9 cellular contexts compared by ENCODE assay signal in genomic region chr7:101124376-101125056, GRCh38. TPM values are rescaled to one million over a fixed set of nuclear protein-coding genes. Genes with fewer than 3 reads are reported as not detected.
DNase-seq lines count a peak whose midpoint lies in the region; ATAC-seq, FAIRE-seq and TF ChIP-seq lines count a peak whose summit lies in the region.
"Had no signal": no experiment of that assay in that cellular context is flagged by ENCODE, and none has a peak within 500 bp of the region (broad histone marks: within the 10 kb centered on the region; RNA-seq: fewer than 3 reads in every experiment).

No MANE protein-coding gene starts in this region.

- H3K9me3 ChIP-seq in esophagus squamous epithelium, result no peaks in the 10 kb centered on the region

- peak; percentile 88 for FAIRE-seq in RCC 7860 (lab: Jason Lieb, UNC)

- H3K4me3 Mint-ChIP-seq in stimulated activated naive B cell treated with anti-CD40 and anti-IgM and Interleukin-4, amounts not matched to agents 10 μg/mL and 1 μg/mL and 100 μg/mL, for 72 hours, result no peak overlapping the region

- peak overlapping the region; percentile 18 to 85 (median 70) for H3K27ac ChIP-seq in esophagus squamous epithelium
- H3K27ac ChIP-seq: 22Rv1 had no signal

- whole genome bisulfite sequencing in esophagus squamous epithelium, 2 donors, result 20 to 24% methylated on average over 6 of the region's 7 CpGs

- no peaks in the 10 kb centered on the region for H3K27me3 ChIP-seq in esophagus squamous epithelium

- H3K36me3 Mint-ChIP-seq in stimulated activated naive B cell treated with anti-CD40 and anti-IgM and Interleukin-4, amounts not matched to agents 10 μg/mL and 1 μg/mL and 100 μg/mL, for 72 hours, result no peaks in the 10 kb centered on the region

- H3K36me3 ChIP-seq in esophagus squamous epithelium, result no peaks in the 10 kb centered on the region

- TF ChIP-seq CTCF in esophagus squamous epithelium (IDR thresholded peaks at IDR 0.05), result no peak

- H3K27ac Mint-ChIP-seq in stimulated activated naive B cell treated with anti-CD40 and anti-IgM and Interleukin-4, amounts not matched to agents 10 μg/mL and 1 μg/mL and 100 μg/mL, for 72 hours, result no peak overlapping the region

- peaks cover 47 to 57% of the 10 kb centered on the region in 2 donors for H3K27me3 Mint-ChIP-seq in stimulated activated naive B cell treated with anti-CD40 and anti-IgM and Interleukin-4, amounts not matched to agents 10 μg/mL and 1 μg/mL and 100 μg/mL, for 72 hours

- DNase-seq in NCI-H345 (lab: John Stamatoyannopoulos, UW) (peak; percentile 18), NCI-H345 treated with DMSO at 0.1 percent for 48 hours (lab: John Stamatoyannopoulos, UW; ENCODE audit: unreplicated experiment) (no peak), RCC 7860 (ENCODE audit: low spot score) (peak; percentile 92), esophagus squamous epithelium (lab: John Stamatoyannopoulos, UW) (no peak), smooth muscle cell of the brain vasculature (ENCODE audit: low read depth, low spot score) (peak; percentile 92), G401 (ENCODE audit: low spot score) (no peak)
- no peak for DNase-seq in stimulated activated naive B cell treated with anti-CD40 and anti-IgM and Interleukin-4, amounts not matched to agents 10 μg/mL and 1 μg/mL and 100 μg/mL, for 72 hours

- ATAC-seq in stimulated activated naive B cell treated with anti-CD40 and anti-IgM and Interleukin-4, amounts not matched to agents 10 μg/mL and 1 μg/mL and 100 μg/mL, for 72 hours (replicated peaks), result no peak
- no peak for ATAC-seq in HG03442 (IDR thresholded peaks at IDR 0.05; ENCODE audit: unreplicated experiment)

- peaks cover 0 to 1% of the 10 kb centered on the region in 2 donors for H3K9me3 Mint-ChIP-seq in stimulated activated naive B cell treated with anti-CD40 and anti-IgM and Interleukin-4, amounts not matched to agents 10 μg/mL and 1 μg/mL and 100 μg/mL, for 72 hours

- in situ Hi-C loops in G401 (cut with HindIII; ENCODE audit: low sequenced_read_pairs), result no loop called here

- TF ChIP-seq POLR2A in esophagus squamous epithelium (IDR thresholded peaks at IDR 0.05), result no peak

- intact Hi-C loops in esophagus squamous epithelium (cut with DNase I), result no loop called here

- no peak overlapping the region for H3K4me3 ChIP-seq in esophagus squamous epithelium

- H3K4me1 Mint-ChIP-seq in stimulated activated naive B cell treated with anti-CD40 and anti-IgM and Interleukin-4, amounts not matched to agents 10 μg/mL and 1 μg/mL and 100 μg/mL, for 72 hours, result peaks cover 30 to 53% of the 10 kb centered on the region in 2 donors

- peaks cover 22 to 78% (median 55%) of the 10 kb centered on the region in 3 donors for H3K4me1 ChIP-seq in esophagus squamous epithelium

RNA-seq across cellular contexts. Expression of gene SERPINE1, which starts 2.4 kb away (rescaled TPM):
- 1 to 10 TPM; 1.1 to 4.8 (median 3.1) TPM for total RNA-seq in esophagus squamous epithelium
- total RNA-seq in G401 (2014; rRNA removed; shearing (Covaris generic)), result 103 and 113 TPM in 2 replicates

RNA-seq across cellular contexts. Expression of gene AP1S1, which starts 29.8 kb away (rescaled TPM):
- 100 to 1,000 TPM in 1 of 4 donors, 10 to 100 TPM in 3; 42.7 to 144 (median 64.3) TPM for total RNA-seq in esophagus squamous epithelium
- total RNA-seq in G401 (2014; rRNA removed; shearing (Covaris generic)), result 211 and 215 TPM in 2 replicates

RNA-seq across cellular contexts. Expression of gene TRIM56, which starts 39.2 kb away (rescaled TPM):
- 10 to 100 TPM; 12.1 to 19.6 (median 13.6) TPM for total RNA-seq in esophagus squamous epithelium
- 5.6 and 9.9 TPM in 2 replicates for total RNA-seq in G401 (2014; rRNA removed; shearing (Covaris generic))

RNA-seq across cellular contexts. Expression of gene VGF, which starts 40.9 kb away (rescaled TPM):
- not detected for total RNA-seq in esophagus squamous epithelium
- 122 and 148 TPM in 2 replicates for total RNA-seq in G401 (2014; rRNA removed; shearing (Covaris generic))

RNA-seq across cellular contexts. Expression of gene NAT16, which starts 55.6 kb away (rescaled TPM):
- total RNA-seq in esophagus squamous epithelium, result not detected
- total RNA-seq in G401 (2014; rRNA removed; shearing (Covaris generic)), result 1.2 TPM in 1 of 2 replicates, not detected in the other

Comparison
In these comparisons a context has a peak if more than half of its experiments do, and no peak if none do; other contexts are left out.
1. DNase-seq: peak in NCI-H345 (single experiment), RCC 7860 (single experiment) and smooth muscle cell of the brain vasculature (single experiment); none in NCI-H345 treated with DMSO at 0.1 percent for 48 hours (single experiment), esophagus squamous epithelium (single experiment), stimulated activated naive B cell treated with anti-CD40 and anti-IgM and Interleukin-4, amounts not matched to agents 10 μg/mL and 1 μg/mL and 100 μg/mL, for 72 hours (single experiment) and G401 (single experiment).
2. RNA of gene SERPINE1, which starts 2.4 kb away (total RNA-seq): 103 to 113 TPM in G401; 1.1 to 4.8 TPM in esophagus squamous epithelium; every median in the first group is over 10 times any median in the second.